15 cellular contexts compared by ENCODE assay signal in genomic region chr22:48520888-48521600, GRCh38.
A peak's percentile ranks its signal among the peaks of the same experiment; 100 is the strongest.
DNase-seq lines count a peak whose midpoint lies in the region; ATAC-seq, FAIRE-seq and TF ChIP-seq lines count a peak whose summit lies in the region.
"Had no signal": no experiment of that assay in that cellular context is flagged by ENCODE, and none has a peak within 500 bp of the region (broad histone marks: within the 10 kb centered on the region; RNA-seq: fewer than 3 reads in every experiment).

No MANE protein-coding gene starts in this region.

- H3K27ac ChIP-seq in caudate nucleus (ENCODE audit: low read depth, low read length): peak overlapping the region; percentile 30
- no peak overlapping the region for H3K27ac ChIP-seq in neural progenitor cell
- H3K27ac ChIP-seq: A549 had no signal

- TF ChIP-seq CTCF in neural progenitor cell (IDR thresholded peaks at IDR 0.05) (no peak), chondrocyte (IDR thresholded peaks at IDR 0.05) (no peak)

- no peaks in the 10 kb centered on the region for H3K36me3 Mint-ChIP-seq in neural progenitor cell
- H3K36me3 Mint-ChIP-seq in chondrocyte (ENCODE audit: low read depth): no peaks in the 10 kb centered on the region

- no peak for TF ChIP-seq POLR2A in H54 (IDR thresholded peaks at IDR 0.05; ENCODE audit: low read depth, low read length)

- no peak overlapping the region for H3K9ac ChIP-seq in neural progenitor cell

- peaks cover 13% of the 10 kb centered on the region for H3K4me1 ChIP-seq in neural progenitor cell
- H3K4me1 ChIP-seq: A549 had no signal

- H3K36me3 ChIP-seq in neural progenitor cell: no peaks in the 10 kb centered on the region

- ATAC-seq in HG03457 (IDR thresholded peaks at IDR 0.05; ENCODE audit: unreplicated experiment): no peak
- ATAC-seq: A549, GM23338 had no signal

- FAIRE-seq in H54 (lab: Jason Lieb, UNC): no peak
- FAIRE-seq: A549, D721Med had no signal

- peaks cover 46% of the 10 kb centered on the region for H3K4me1 Mint-ChIP-seq in neural progenitor cell
- no peaks in the 10 kb centered on the region for H3K4me1 Mint-ChIP-seq in chondrocyte (ENCODE audit: low read depth)

- no peaks in the 10 kb centered on the region for H3F3A ChIP-seq in neural progenitor cell (ENCODE audit: low read depth)

- H2AFZ ChIP-seq in neural progenitor cell (replicated peaks): no peak overlapping the region
- H2AFZ ChIP-seq: GM23338 had no signal

- no peak overlapping the region for H3K4me3 ChIP-seq in neural progenitor cell
- H3K4me3 ChIP-seq: A549, GM23338 had no signal

- H3K79me2 ChIP-seq in neural progenitor cell (ENCODE audit: low read depth): no peaks in the 10 kb centered on the region

- no peaks in the 10 kb centered on the region for H3K27me3 ChIP-seq in neural progenitor cell

- H3K27me3 Mint-ChIP-seq in neural progenitor cell (ENCODE audit: insufficient read depth, low read depth): peaks cover 7% of the 10 kb centered on the region
- no peaks in the 10 kb centered on the region for H3K27me3 Mint-ChIP-seq in chondrocyte (ENCODE audit: low read depth)
- H3K27me3 Mint-ChIP-seq: CD4-positive, alpha-beta T cell had no signal

- H3K9me3 Mint-ChIP-seq in neural progenitor cell: peaks cover 2% of the 10 kb centered on the region
- H3K9me3 Mint-ChIP-seq in chondrocyte (ENCODE audit: low read depth): no peaks in the 10 kb centered on the region
- H3K9me3 Mint-ChIP-seq: CD4-positive, alpha-beta T cell; GM23338 had no signal

- DNase-seq in Ammon's horn (ENCODE audit: low spot score) (peak; percentile 32), OCI-M1 (lab: John Stamatoyannopoulos, UW) (peak; percentile 1), caudate nucleus (lab: John Stamatoyannopoulos, UW) (peak in 4 of 61 donors; percentile 15 to 25 (median 19)), neural progenitor cell (ENCODE audit: low spot score) (no peak), chondrocyte (ENCODE audit: low spot score) (no peak), H54 (ENCODE audit: insufficient read length, low spot score) (no peak), dermis blood vessel endothelial cell (no peak)
- DNase-seq: AML-193; CD4-positive, alpha-beta T cell; NCI-H2029; NCI-H510A had no signal

- H3K27ac Mint-ChIP-seq in neural progenitor cell: peak overlapping the region; percentile 90
- H3K27ac Mint-ChIP-seq in chondrocyte (ENCODE audit: unreplicated experiment): no peak overlapping the region
- H3K27ac Mint-ChIP-seq: CD4-positive, alpha-beta T cell; GM23338 had no signal

- H4K20me1 ChIP-seq in neural progenitor cell (ENCODE audit: low read depth): no peaks in the 10 kb centered on the region

- H3K4me3 Mint-ChIP-seq in neural progenitor cell (no peak overlapping the region), chondrocyte (ENCODE audit: unreplicated experiment) (no peak overlapping the region)
- H3K4me3 Mint-ChIP-seq: CD4-positive, alpha-beta T cell; GM23338 had no signal

- no peak overlapping the region for H3K4me2 ChIP-seq in neural progenitor cell
- H3K4me2 ChIP-seq: A549, GM23338 had no signal

- H3K9me3 ChIP-seq in neural progenitor cell (ENCODE audit: low read depth): no peaks in the 10 kb centered on the region
- H3K9me3 ChIP-seq: A549 had no signal

Comparison
In these comparisons a context has a peak if more than half of its experiments do, and no peak if none do; other contexts are left out.
1. DNase-seq: peak in Ammon's horn (single experiment) and OCI-M1 (single experiment); none in neural progenitor cell (single experiment), chondrocyte (single experiment), H54 (single experiment) and dermis blood vessel endothelial cell (single experiment).